1 cellular context compared by ENCODE assay signal in genomic region chr2:101111917-101112771, GRCh38.
TF ChIP-seq lines count a peak whose summit lies in the region.

No MANE protein-coding gene starts in this region.

TF ChIP-seq in GM23338, 12 proteins besides CTCF, POLR2A, EP300 and RAD21 (continued from another document):
- no peak for TF ChIP-seq ZNF462 (CRISPR knock-in tag; IDR thresholded peaks at IDR 0.05)
- no peak for TF ChIP-seq CREB1 (CRISPR knock-in tag; IDR thresholded peaks at IDR 0.05; ENCODE audit: low read depth)
- no peak for TF ChIP-seq JUNB (IDR thresholded peaks at IDR 0.05; ENCODE audit: unreplicated experiment)
- TF ChIP-seq STAT1 (IDR thresholded peaks at IDR 0.05; ENCODE audit: unreplicated experiment) = no peak
- no peak for TF ChIP-seq POLR2AphosphoS5 (IDR thresholded peaks at IDR 0.05; ENCODE audit: low read depth)
- TF ChIP-seq EZH2phosphoT487 (IDR thresholded peaks at IDR 0.05; ENCODE audit: unreplicated experiment) = no peak
- TF ChIP-seq ZNF331 (CRISPR knock-in tag; IDR thresholded peaks at IDR 0.05; ENCODE audit: low read depth) = no peak
